Comparison of ENCODE assay signal across 1 cellular context in genomic region chr1:230792691-230793462, GRCh38.
TF ChIP-seq lines count a peak whose summit lies in the region.

No MANE protein-coding gene starts in this region.

TF ChIP-seq in HEK293, 187 proteins besides CTCF, POLR2A, EP300 and RAD21 (continued from another document):
- no peak for TF ChIP-seq ZNF518A (tag by site-specific recombination; conservative IDR thresholded peaks at IDR 0.05; ENCODE audit: low read depth)
- TF ChIP-seq GLIS1 (tag by site-specific recombination; IDR thresholded peaks at IDR 0.05): no peak
- no peak for TF ChIP-seq ZNF37A (tag by site-specific recombination; IDR thresholded peaks at IDR 0.05)
- TF ChIP-seq PRDM1 (tag by site-specific recombination; IDR thresholded peaks at IDR 0.05): no peak
TF ChIP-seq in HEK293: peak in this region for 0.
